Comparison of ENCODE assay signal across 1 cellular context in the genomic region with DNA sequence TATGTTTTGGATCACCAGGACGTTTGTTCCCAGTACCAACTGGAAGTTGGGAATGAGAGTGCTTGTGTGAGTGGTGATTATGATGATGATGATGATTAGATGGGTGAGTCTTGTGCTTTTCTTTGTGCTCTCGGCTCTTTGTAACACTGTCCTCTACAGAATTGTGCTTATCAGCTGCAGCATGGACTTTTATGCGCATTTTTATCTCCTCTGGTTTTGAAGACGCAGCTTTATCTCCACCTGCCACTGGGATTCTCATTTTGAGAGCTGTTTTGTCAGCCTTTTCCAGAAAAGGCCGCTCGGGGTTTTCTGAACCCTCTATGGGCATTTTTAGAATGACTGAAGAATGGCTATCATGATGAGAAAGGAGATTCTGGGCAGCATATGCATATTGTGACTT.
TF ChIP-seq lines count a peak whose summit lies in the region.

No MANE protein-coding gene starts in this region.

TF ChIP-seq in K562, 482 proteins besides CTCF, POLR2A, EP300 and RAD21 (continues in another document):
- TF ChIP-seq FOXM1 (IDR thresholded peaks at IDR 0.05; ENCODE audit: low read depth), result 0 out of 2 replicates have a peak, but pooled peaks have one; percentile 25
- TF ChIP-seq FOXM1 (CRISPR knock-in tag; IDR thresholded peaks at IDR 0.05; ENCODE audit: low read depth), result no peak
- 0 out of 2 replicates have a peak, but pooled peaks have one; percentile 14 for TF ChIP-seq DMBX1 (CRISPR knock-in tag; IDR thresholded peaks at IDR 0.05; ENCODE audit: borderline replicate concordance)
- TF ChIP-seq MGA (IDR thresholded peaks at IDR 0.05), result peak; percentile 57
- TF ChIP-seq HDAC2 (IDR thresholded peaks at IDR 0.05), result peak; percentile 62
- no peak for TF ChIP-seq ZFP36 (IDR thresholded peaks at IDR 0.05; ENCODE audit: low read depth, low read length, partially characterized antibody)
- TF ChIP-seq UBTF (IDR thresholded peaks at IDR 0.05; ENCODE audit: borderline replicate concordance in 1 of 2, low read depth in 2 of 2, low read length in 2 of 2), result no peak
- TF ChIP-seq, protein P1, sequence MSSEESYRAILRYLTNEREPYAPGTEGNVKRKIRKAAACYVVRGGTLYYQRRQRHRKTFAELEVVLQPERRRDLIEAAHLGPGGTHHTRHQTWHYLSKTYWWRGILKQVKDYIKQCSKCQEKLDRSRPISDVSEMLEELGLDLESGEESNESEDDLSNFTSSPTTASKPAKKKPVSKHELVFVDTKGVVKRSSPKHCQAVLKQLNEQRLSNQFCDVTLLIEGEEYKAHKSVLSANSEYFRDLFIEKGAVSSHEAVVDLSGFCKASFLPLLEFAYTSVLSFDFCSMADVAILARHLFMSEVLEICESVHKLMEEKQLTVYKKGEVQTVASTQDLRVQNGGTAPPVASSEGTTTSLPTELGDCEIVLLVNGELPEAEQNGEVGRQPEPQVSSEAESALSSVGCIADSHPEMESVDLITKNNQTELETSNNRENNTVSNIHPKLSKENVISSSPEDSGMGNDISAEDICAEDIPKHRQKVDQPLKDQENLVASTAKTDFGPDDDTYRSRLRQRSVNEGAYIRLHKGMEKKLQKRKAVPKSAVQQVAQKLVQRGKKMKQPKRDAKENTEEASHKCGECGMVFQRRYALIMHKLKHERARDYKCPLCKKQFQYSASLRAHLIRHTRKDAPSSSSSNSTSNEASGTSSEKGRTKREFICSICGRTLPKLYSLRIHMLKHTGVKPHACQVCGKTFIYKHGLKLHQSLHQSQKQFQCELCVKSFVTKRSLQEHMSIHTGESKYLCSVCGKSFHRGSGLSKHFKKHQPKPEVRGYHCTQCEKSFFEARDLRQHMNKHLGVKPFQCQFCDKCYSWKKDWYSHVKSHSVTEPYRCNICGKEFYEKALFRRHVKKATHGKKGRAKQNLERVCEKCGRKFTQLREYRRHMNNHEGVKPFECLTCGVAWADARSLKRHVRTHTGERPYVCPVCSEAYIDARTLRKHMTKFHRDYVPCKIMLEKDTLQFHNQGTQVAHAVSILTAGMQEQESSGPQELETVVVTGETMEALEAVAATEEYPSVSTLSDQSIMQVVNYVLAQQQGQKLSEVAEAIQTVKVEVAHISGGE (CRISPR knock-in tag; IDR thresholded peaks at IDR 0.05), result peak in 1 of 3 experiments; percentile 71; a peak in 2 of 6 replicates
- TF ChIP-seq PML (IDR thresholded peaks at IDR 0.05; ENCODE audit: low read length), result peak; percentile 78
- 0 out of 2 replicates have a peak, but pooled peaks have one; percentile 20 for TF ChIP-seq ADNP (tag; IDR thresholded peaks at IDR 0.05)
- TF ChIP-seq DLX4 (CRISPR knock-in tag; IDR thresholded peaks at IDR 0.05), result no peak
- 0 out of 2 replicates have a peak, but pooled peaks have one; percentile 36 for TF ChIP-seq MBD2 (IDR thresholded peaks at IDR 0.05; ENCODE audit: borderline replicate concordance, low read depth)
- TF ChIP-seq ZNF395 (CRISPR knock-in tag; IDR thresholded peaks at IDR 0.05), result 0 out of 2 replicates have a peak, but pooled peaks have one; percentile 45
- TF ChIP-seq FIP1L1 (IDR thresholded peaks at IDR 0.05; ENCODE audit: low read depth, low read length, poor library complexity, severe bottlenecking), result no peak
- TF ChIP-seq ZKSCAN3 (CRISPR knock-in tag; IDR thresholded peaks at IDR 0.05), result no peak
- TF ChIP-seq CBFA2T2 (conservative IDR thresholded peaks at IDR 0.05), result peak; percentile 81
- no peak for TF ChIP-seq ZNF124 (CRISPR knock-in tag; IDR thresholded peaks at IDR 0.05)
- TF ChIP-seq SOX6 (IDR thresholded peaks at IDR 0.05), result peak; percentile 94
- peak; percentile 46; the same call in 1 of the 2 replicates for TF ChIP-seq CTBP1 (IDR thresholded peaks at IDR 0.05; ENCODE audit: borderline replicate concordance)
- TF ChIP-seq GATAD2B (IDR thresholded peaks at IDR 0.05; ENCODE audit: borderline replicate concordance), result 0 out of 2 replicates have a peak, but pooled peaks have one; percentile 52
- TF ChIP-seq KLF16 (IDR thresholded peaks at IDR 0.05), result peak; percentile 31; the same call in 1 of the 2 replicates
- no peak for TF ChIP-seq YY1 (IDR thresholded peaks at IDR 0.05; ENCODE audit: borderline replicate concordance in 1 of 3, control insufficient read depth in 1 of 3, extremely low read depth in 1 of 3, insufficient read depth in 3 of 3, insufficient read length in 1 of 3, insufficient replicate concordance in 2 of 3, low read depth in 1 of 3, low read length in 2 of 3)
- no peak for TF ChIP-seq MAFG (tag; conservative IDR thresholded peaks at IDR 0.05)
- TF ChIP-seq ZNF134 (CRISPR knock-in tag; conservative IDR thresholded peaks at IDR 0.05), result no peak
- peak; percentile 56; the same call in 1 of the 2 replicates for TF ChIP-seq MYNN (IDR thresholded peaks at IDR 0.05)
- TF ChIP-seq MYNN (CRISPR knock-in tag; IDR thresholded peaks at IDR 0.05), result no peak
- TF ChIP-seq C11orf30 (IDR thresholded peaks at IDR 0.05; ENCODE audit: low read depth), result peak; percentile 25; the same call in 1 of the 2 replicates
- TF ChIP-seq NFIC (IDR thresholded peaks at IDR 0.05), result peak; percentile 49
- peak; percentile 77 for TF ChIP-seq MTA2 (IDR thresholded peaks at IDR 0.05; ENCODE audit: low read depth)
- no peak for TF ChIP-seq PHTF2 (CRISPR knock-in tag; IDR thresholded peaks at IDR 0.05)
- no peak for TF ChIP-seq SIRT6 (IDR thresholded peaks at IDR 0.05; ENCODE audit: low read depth, low read length)
- TF ChIP-seq GABPB2 (CRISPR knock-in tag; conservative IDR thresholded peaks at IDR 0.05), result no peak
- TF ChIP-seq ERF (CRISPR knock-in tag; IDR thresholded peaks at IDR 0.05), result no peak
- TF ChIP-seq TBL1XR1 (IDR thresholded peaks at IDR 0.05; ENCODE audit: low read length in 2 of 2), result 0 out of 4 replicates have a peak, but pooled peaks of 1 of the 2 experiments have one; percentile 60
- TF ChIP-seq TCF3 (CRISPR knock-in tag; IDR thresholded peaks at IDR 0.05), result peak; percentile 87
- TF ChIP-seq RCOR1 (IDR thresholded peaks at IDR 0.05; ENCODE audit: borderline replicate concordance in 1 of 2, low read depth in 2 of 2, low read length in 2 of 2), result peak in 1 of 2 experiments; percentile 79; a peak in 2 of 4 replicates
- TF ChIP-seq HDAC1 (IDR thresholded peaks at IDR 0.05), result peak in 1 of 2 experiments; percentile 60; a peak in 2 of 4 replicates
- peak; percentile 78 for TF ChIP-seq MECOM (CRISPR knock-in tag; IDR thresholded peaks at IDR 0.05)
- TF ChIP-seq TRIM24 (IDR thresholded peaks at IDR 0.05), result peak in 1 of 2 experiments; percentile 67; a peak in 2 of 4 replicates
- TF ChIP-seq KDM1A (IDR thresholded peaks at IDR 0.05), result peak; percentile 37 to 42; a peak in 1 of 4 replicates
- TF ChIP-seq SMARCA4 (IDR thresholded peaks at IDR 0.05), result peak; percentile 91
